Comparison of ENCODE assay signal across 26 cellular contexts in genomic region chr4:3516836-3517730, GRCh38. TPM values are rescaled to one million over a fixed set of nuclear protein-coding genes. Genes with fewer than 3 reads are reported as not detected.
"Had no signal": no experiment of that assay in that cellular context is flagged by ENCODE, and none has a peak within 500 bp of the region (broad histone marks: within the 10 kb centered on the region; RNA-seq: fewer than 3 reads in every experiment).

No MANE protein-coding gene starts in this region.

- H3K27ac ChIP-seq: brain microvascular endothelial cell, neutrophil, parathyroid adenoma, skin epidermis, tibial artery, VCaP had no signal

- H3K27ac Mint-ChIP-seq: activated CD8-positive, alpha-beta T cell treated with anti-CD3 and anti-CD28 coated beads, Interleukin-2, amount 10 ng/mL, durations not matched to agents 7 days and 5 days; activated naive CD8-positive, alpha-beta T cell; dendritic cell treated with granulocyte-macrophage colony-stimulating factor and Interleukin-4, amounts not matched to agents 40 ng/mL and 50 ng/mL, for 4 days had no signal

- H3K27me3 Mint-ChIP-seq: activated naive CD8-positive, alpha-beta T cell; dendritic cell treated with granulocyte-macrophage colony-stimulating factor and Interleukin-4, amounts not matched to agents 40 ng/mL and 50 ng/mL, for 4 days had no signal

- H3K4me1 ChIP-seq: parathyroid adenoma, tibial artery had no signal

- H3K9me3 Mint-ChIP-seq: dendritic cell treated with granulocyte-macrophage colony-stimulating factor and Interleukin-4, amounts not matched to agents 40 ng/mL and 50 ng/mL, for 4 days; endodermal cell had no signal

- H3K9me3 ChIP-seq: neutrophil, tibial artery had no signal

- H3K27me3 ChIP-seq: brain microvascular endothelial cell, neutrophil, tibial artery had no signal

- ATAC-seq: activated CD8-positive, alpha-beta T cell treated with anti-CD3 and anti-CD28 coated beads, Interleukin-2, amount 10 ng/mL, durations not matched to agents 7 days and 5 days; esophagus mucosa; SK-N-SH treated with all-trans-retinoic acid at 6 μM for 48 hours had no signal

- DNase-seq: activated CD4-positive, alpha-beta T cell treated with anti-CD3 and anti-CD28 coated beads for 4 hours; activated CD8-positive, alpha-beta T cell treated with anti-CD3 and anti-CD28 coated beads, Interleukin-2, amount 10 ng/mL, durations not matched to agents 7 days and 5 days; activated effector memory CD4-positive, alpha-beta T cell treated with anti-CD3 and anti-CD28 coated beads, Interleukin-2, amount 50 U/mL, for 16 hours; activated T-cell treated with anti-CD3 and anti-CD28 coated beads, Interleukin-2, amount 50 U/mL, for 48 hours; brain microvascular endothelial cell; cerebellar nuclear complex; endodermal cell; hypothalamus; kidney glomerular epithelial cell; midbrain; retina; stimulated activated CD4-positive, alpha-beta T cell treated with anti-CD3 and anti-CD28 coated beads, Interleukin-4, amount 100 ng/mL, for 24 hours; stimulated activated naive CD4-positive, alpha-beta T cell had no signal

- H3K4me3 ChIP-seq: lung, skin epidermis, tibial artery had no signal

- H3K4me3 Mint-ChIP-seq: activated CD8-positive, alpha-beta T cell treated with anti-CD3 and anti-CD28 coated beads, Interleukin-2, amount 10 ng/mL, durations not matched to agents 7 days and 5 days; activated naive CD8-positive, alpha-beta T cell; dendritic cell treated with granulocyte-macrophage colony-stimulating factor and Interleukin-4, amounts not matched to agents 40 ng/mL and 50 ng/mL, for 4 days; endodermal cell had no signal

- H3K4me1 Mint-ChIP-seq: endodermal cell had no signal

RNA-seq across cellular contexts. Expression of gene DOK7, which starts 54.0 kb away (rescaled TPM):
- total RNA-seq: activated CD8-positive, alpha-beta T cell treated with anti-CD3 and anti-CD28 coated beads, Interleukin-2, amount 10 ng/mL, durations not matched to agents 7 days and 5 days; glomerular endothelial cell; subcutaneous adipose tissue; T-helper 1 cell treated with Interleukin-12 subunit alpha and Interleukin-12 subunit beta and Interleukin-4 antibody, amounts not matched to agents 30 ng/mL and 1 ng/mL, for 36 hours had no signal
